In genomic region chr1:15381805-15382204, GRCh38 we compare ENCODE assay signal across 1 cellular context.
TF ChIP-seq lines count a peak whose summit lies in the region.

No MANE protein-coding gene starts in this region.

TF ChIP-seq in SK-N-SH treated with all-trans-retinoic acid at 6 μM for 48 hours, 23 proteins besides CTCF, POLR2A, EP300 and RAD21 (continued from another document):
- TF ChIP-seq POU6F1 (CRISPR knock-in tag; IDR thresholded peaks at IDR 0.05; ENCODE audit: borderline replicate concordance, low read depth) (no peak), ESRRG (CRISPR knock-in tag; IDR thresholded peaks at IDR 0.05) (no peak)
